In genomic region chr7:116953372-116953726, GRCh38 we compare ENCODE assay signal across 8 cellular contexts. TPM values are rescaled to one million over a fixed set of nuclear protein-coding genes. Genes with fewer than 3 reads are reported as not detected.
DNase-seq lines count a peak whose midpoint lies in the region; ATAC-seq and TF ChIP-seq lines count a peak whose summit lies in the region.

Gene ST7 (plus strand): TSS chr7:116953501. CDS start chr7:116953541, 40 bp downstream.

- no peaks in the 10 kb centered on the region for H3K9me3 ChIP-seq in mucosa of stomach (ENCODE audit: control insufficient read depth, low read length)

- no peaks in the 10 kb centered on the region for H3K27me3 ChIP-seq in mucosa of stomach (ENCODE audit: control insufficient read depth, insufficient read depth, low read length)

- H3K4me1 ChIP-seq in mucosa of stomach (ENCODE audit: control insufficient read depth, insufficient read depth, low read length): no peaks in the 10 kb centered on the region

- peak; percentile 57 for DNase-seq in Ammon's horn (ENCODE audit: low spot score)
- peak; percentile 31 for DNase-seq in NOMO-1 treated with DMSO at 0.1 percent for 48 hours (lab: John Stamatoyannopoulos, UW; ENCODE audit: unreplicated experiment)
- DNase-seq in activated T-cell treated with anti-CD3 and anti-CD28 coated beads for 4 hours: peak; percentile 57
- DNase-seq in epithelial cell of proximal tubule (ENCODE audit: low read depth): no peak
- DNase-seq in stimulated activated CD8-positive, alpha-beta memory T cell treated with anti-CD3 and anti-CD28 coated beads, Interleukin-4, amount 100 ng/mL, for 4 hours (ENCODE audit: low read depth in 2 of 2, low spot score in 1 of 2): peak; percentile 34 to 37

- H3K36me3 ChIP-seq in mucosa of stomach (ENCODE audit: control insufficient read depth, insufficient read depth, low read length): no peaks in the 10 kb centered on the region

- TF ChIP-seq CTCF in epithelial cell of proximal tubule (conservative IDR thresholded peaks at IDR 0.05; ENCODE audit: low read depth, low read length): no peak

- ATAC-seq in GM19035 (IDR thresholded peaks at IDR 0.05; ENCODE audit: unreplicated experiment): peak; percentile 40
- peak; percentile 39 for ATAC-seq in HG03342 (IDR thresholded peaks at IDR 0.05; ENCODE audit: unreplicated experiment)

- peak within 1 kb of the TSS; percentile 98 for H3K9ac ChIP-seq in mucosa of stomach (ENCODE audit: low read length)

- H3K4me3 ChIP-seq in epithelial cell of proximal tubule (ENCODE audit: low read depth, low read length) (peak within 1 kb of the TSS; percentile 84), mucosa of stomach (ENCODE audit: low read length) (peak within 1 kb of the TSS; percentile 80)

RNA-seq across cellular contexts. Expression of gene ST7, which starts in this region (rescaled TPM):
- 13.8 and 19.4 TPM in 2 replicates for total RNA-seq in epithelial cell of proximal tubule
